In genomic region chr2:78839259-78839658, GRCh38 we compare ENCODE assay signal across 15 cellular contexts.
DNase-seq lines count a peak whose midpoint lies in the region; ATAC-seq and TF ChIP-seq lines count a peak whose summit lies in the region.
"Had no signal": no experiment of that assay in that cellular context is flagged by ENCODE, and none has a peak within 500 bp of the region (broad histone marks: within the 10 kb centered on the region; RNA-seq: fewer than 3 reads in every experiment).

No MANE protein-coding gene starts in this region.

- ATAC-seq in HG03457 (IDR thresholded peaks at IDR 0.05; ENCODE audit: unreplicated experiment) (no peak), GM21360 (IDR thresholded peaks at IDR 0.05; ENCODE audit: unreplicated experiment) (no peak)
- ATAC-seq: HCT116 had no signal

- H2AFZ ChIP-seq in smooth muscle cell (ENCODE audit: low read depth) (peak overlapping the region; percentile 80), Karpas-422 (ENCODE audit: low read length) (no peak overlapping the region)

- peaks cover 9% of the 10 kb centered on the region; the same call in 1 of the 2 replicates for H3K9me3 ChIP-seq in NT2/D1 (ENCODE audit: insufficient read depth, low read length)
- H3K9me3 ChIP-seq in smooth muscle cell (replicated peaks; ENCODE audit: low read depth): no peaks in the 10 kb centered on the region
- no peaks in the 10 kb centered on the region for H3K9me3 ChIP-seq in Karpas-422 (ENCODE audit: low read length)
- H3K9me3 ChIP-seq: SK-N-SH had no signal

- H3K4me1 ChIP-seq in NT2/D1 (ENCODE audit: insufficient read depth, insufficient read length) (no peaks in the 10 kb centered on the region), smooth muscle cell (ENCODE audit: low read depth) (peaks cover 9% of the 10 kb centered on the region), Karpas-422 (ENCODE audit: low read length) (peaks cover 4% of the 10 kb centered on the region; the same call in 1 of the 2 replicates)

- no peaks in the 10 kb centered on the region for H3K27me3 Mint-ChIP-seq in endothelial cell (ENCODE audit: unreplicated experiment)

- no peaks in the 10 kb centered on the region for H3K27me3 ChIP-seq in NT2/D1 (ENCODE audit: insufficient read depth, insufficient read length)
- no peaks in the 10 kb centered on the region for H3K27me3 ChIP-seq in smooth muscle cell (ENCODE audit: low read depth)
- H3K27me3 ChIP-seq in Karpas-422 (ENCODE audit: low read length): no peaks in the 10 kb centered on the region

- no peaks in the 10 kb centered on the region for H3K79me2 ChIP-seq in smooth muscle cell (ENCODE audit: low read depth)
- H3K79me2 ChIP-seq in Karpas-422 (ENCODE audit: low read length): no peaks in the 10 kb centered on the region

- no peak overlapping the region for H3K27ac ChIP-seq in smooth muscle cell (ENCODE audit: low read depth)
- no peak overlapping the region for H3K27ac ChIP-seq in Karpas-422 (ENCODE audit: low read length)

- TF ChIP-seq CTCF in endothelial cell (IDR thresholded peaks at IDR 0.05; ENCODE audit: unreplicated experiment) (no peak), smooth muscle cell (IDR thresholded peaks at IDR 0.05; ENCODE audit: borderline replicate concordance, insufficient read depth, poor library complexity, severe bottlenecking) (no peak)

- H3K9me2 ChIP-seq in Karpas-422 (replicated peaks; ENCODE audit: insufficient read depth, low read length): no peaks in the 10 kb centered on the region; the same call in 1 of the 2 replicates
- H3K9me2 ChIP-seq: SK-N-SH had no signal

- H3K36me3 ChIP-seq in NT2/D1 (ENCODE audit: insufficient read depth, insufficient read length, low read length): no peaks in the 10 kb centered on the region
- no peaks in the 10 kb centered on the region for H3K36me3 ChIP-seq in smooth muscle cell (ENCODE audit: low read depth)
- no peaks in the 10 kb centered on the region for H3K36me3 ChIP-seq in Karpas-422 (ENCODE audit: insufficient read depth, low read length)

- peaks cover 12% of the 10 kb centered on the region for H3K4me1 Mint-ChIP-seq in endothelial cell (ENCODE audit: unreplicated experiment)

- H3F3A ChIP-seq in smooth muscle cell (ENCODE audit: low read depth): no peaks in the 10 kb centered on the region

- no peaks in the 10 kb centered on the region for H3K9me3 Mint-ChIP-seq in endothelial cell (ENCODE audit: unreplicated experiment)

- H3K4me3 ChIP-seq in NT2/D1 (ENCODE audit: insufficient read length, low read depth) (no peak overlapping the region), smooth muscle cell (no peak overlapping the region), Karpas-422 (ENCODE audit: low read length) (no peak overlapping the region)

- H3K36me3 Mint-ChIP-seq in endothelial cell (ENCODE audit: low read depth, unreplicated experiment): no peaks in the 10 kb centered on the region

- H4K20me1 ChIP-seq in smooth muscle cell (ENCODE audit: low read depth): no peaks in the 10 kb centered on the region
- no peaks in the 10 kb centered on the region for H4K20me1 ChIP-seq in Karpas-422 (ENCODE audit: insufficient read depth, low read depth, low read length)

- peak overlapping the region; percentile 93 for H3K27ac Mint-ChIP-seq in endothelial cell (ENCODE audit: unreplicated experiment)

- DNase-seq in NT2/D1 (ENCODE audit: low read depth, low spot score) (peak; percentile 25), endothelial cell (ENCODE audit: low spot score) (no peak), iPS-NIHi7 (ENCODE audit: extremely low spot score) (peak; percentile 43), smooth muscle cell (lab: John Stamatoyannopoulos, UW; ENCODE audit: unreplicated experiment) (no peak), Karpas-422 (no peak)
- DNase-seq: COR-L47, KBM-7, NCI-H1436, NCI-H2081, NCI-H510A treated with DMSO at 0.1 percent for 48 hours, Right ventricle myocardium superior, SK-N-SH had no signal

- 9% methylated on average over 3 of the region's 3 CpGs for WGBS in smooth muscle cell (ENCODE audit: low lambda C conversion rate)

- H3K4me3 Mint-ChIP-seq in endothelial cell (ENCODE audit: unreplicated experiment): no peak overlapping the region

- H3K9ac ChIP-seq in NT2/D1 (ENCODE audit: insufficient read length, low read depth) (no peak overlapping the region), smooth muscle cell (ENCODE audit: low read depth) (no peak overlapping the region), Karpas-422 (ENCODE audit: low read length) (no peak overlapping the region)
- H3K9ac ChIP-seq: SK-N-SH had no signal

- H3K4me2 ChIP-seq in smooth muscle cell (no peak overlapping the region), Karpas-422 (ENCODE audit: low read depth, low read length, poor library complexity, severe bottlenecking) (no peak overlapping the region)
- H3K4me2 ChIP-seq: SK-N-SH had no signal

Comparison
In these comparisons a context has a peak if more than half of its experiments do, and no peak if none do; other contexts are left out.
1. DNase-seq: peak in NT2/D1 (single experiment) and iPS-NIHi7 (single experiment); none in endothelial cell (single experiment), smooth muscle cell (single experiment) and Karpas-422 (single experiment).